In the genomic region with DNA sequence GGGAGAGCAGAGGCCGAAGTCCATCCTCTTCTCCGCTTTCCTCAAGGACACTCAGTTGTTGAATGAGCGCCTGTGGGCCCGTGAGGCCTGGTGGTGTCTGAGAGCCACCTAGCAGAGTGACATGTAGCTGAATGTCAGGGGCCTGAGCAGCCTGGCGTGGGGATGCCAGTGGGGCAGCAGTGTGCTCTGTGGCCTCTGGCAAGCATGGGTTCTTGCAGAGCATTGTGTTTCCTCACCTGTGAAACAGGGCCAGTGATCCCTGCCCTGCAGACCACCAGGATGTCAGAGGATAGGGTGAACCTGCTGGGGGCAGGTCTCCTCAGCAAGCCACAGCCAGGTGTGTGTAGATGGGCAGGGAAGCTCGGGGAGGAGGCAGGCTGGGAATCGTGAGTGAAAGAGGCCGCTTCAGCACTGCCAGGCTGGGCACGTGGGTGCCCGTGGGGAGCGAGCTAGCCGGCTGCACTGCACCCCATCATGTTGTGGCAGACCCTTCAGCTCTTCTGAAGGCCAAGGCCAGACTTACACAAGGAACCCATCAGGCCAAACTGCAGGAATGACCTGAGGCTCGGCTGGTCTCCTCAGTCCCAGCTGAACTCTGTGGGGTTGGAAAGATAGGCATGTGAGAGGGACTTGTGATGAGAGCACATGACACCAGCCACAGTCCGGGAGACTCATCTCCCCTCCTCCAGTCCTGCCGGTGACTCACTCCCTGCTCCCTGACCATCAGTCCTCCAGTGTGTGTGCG, we compare ENCODE assay signal across 1 cellular context.
TF ChIP-seq lines count a peak whose summit lies in the region.

No MANE protein-coding gene starts in this region.

TF ChIP-seq in HepG2, 621 proteins besides CTCF, POLR2A, EP300 and RAD21 (continued from another document):
- 0 out of 2 replicates have a peak, but pooled peaks have one; percentile 49 for TF ChIP-seq ZNF710 (CRISPR knock-in tag; IDR thresholded peaks at IDR 0.05; ENCODE audit: borderline replicate concordance)
